2 cellular contexts compared by ENCODE assay signal in genomic region chr11:26849009-26849408, GRCh38.
TF ChIP-seq lines count a peak whose summit lies in the region.

No MANE protein-coding gene starts in this region.

TF ChIP-seq in GM23338, 12 proteins besides CTCF, POLR2A, EP300 and RAD21 (continued from another document):
- no peak for TF ChIP-seq ZNF462 (CRISPR knock-in tag; IDR thresholded peaks at IDR 0.05)
- no peak for TF ChIP-seq ZNF331 (CRISPR knock-in tag; IDR thresholded peaks at IDR 0.05; ENCODE audit: low read depth)
- no peak for TF ChIP-seq STAT1 (IDR thresholded peaks at IDR 0.05; ENCODE audit: unreplicated experiment)
- TF ChIP-seq ETS1 (IDR thresholded peaks at IDR 0.05), result no peak
TF ChIP-seq in GM23338: peak in this region for 0.

TF ChIP-seq in SK-N-SH, 30 proteins besides CTCF, POLR2A, EP300 and RAD21 (continued from another document):
- no peak for TF ChIP-seq ZBTB33 (IDR thresholded peaks at IDR 0.05; ENCODE audit: borderline replicate concordance, low read depth)
- TF ChIP-seq USF2 (IDR thresholded peaks at IDR 0.05; ENCODE audit: borderline replicate concordance, low read depth, low read length), result no peak
- TF ChIP-seq USF1 (IDR thresholded peaks at IDR 0.05; ENCODE audit: borderline replicate concordance, low read depth), result no peak
- no peak for TF ChIP-seq REST (IDR thresholded peaks at IDR 0.05; ENCODE audit: low read depth, low read length)
- no peak for TF ChIP-seq MEF2A (IDR thresholded peaks at IDR 0.05; ENCODE audit: borderline replicate concordance, low read depth)
- TF ChIP-seq RFX5 (IDR thresholded peaks at IDR 0.05; ENCODE audit: low read length), result no peak
